ENCODE assay signal across 10 cellular contexts in the genomic region with DNA sequence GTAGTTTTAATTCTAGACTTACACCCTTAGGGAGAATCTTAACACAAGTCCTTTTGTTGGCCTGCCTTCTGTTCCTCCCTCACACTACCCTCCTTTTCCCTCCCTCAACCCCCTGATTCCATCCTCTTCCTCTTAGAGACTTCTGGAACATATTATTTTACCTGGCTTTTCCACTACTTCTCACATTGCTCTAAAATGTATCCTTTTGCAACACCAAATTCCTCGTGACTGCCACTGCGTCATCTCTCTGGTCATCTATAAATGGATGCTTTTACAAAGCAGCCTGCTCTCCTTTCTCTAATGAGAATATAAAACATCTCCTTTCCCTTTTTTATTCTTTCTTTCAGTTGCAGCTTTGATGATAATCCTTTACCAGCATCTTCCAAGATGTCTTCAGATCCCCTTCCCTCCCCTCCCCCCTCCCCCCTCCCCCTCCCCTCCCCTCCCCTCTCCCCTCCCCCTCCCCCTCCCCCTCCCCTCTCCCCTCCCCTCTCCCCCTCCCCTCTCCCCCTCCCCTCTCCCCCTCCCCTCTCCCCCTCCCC.
DNase-seq lines count a peak whose midpoint lies in the region; ATAC-seq and TF ChIP-seq lines count a peak whose summit lies in the region.
"Had no signal": no experiment of that assay in that cellular context is flagged by ENCODE, and none has a peak within 500 bp of the region (broad histone marks: within the 10 kb centered on the region; RNA-seq: fewer than 3 reads in every experiment).

No MANE protein-coding gene starts in this region.

- peak overlapping the region; percentile 26 for H3K4me3 Mint-ChIP-seq in T-helper 1 cell treated with Interleukin-12 subunit alpha and Interleukin-12 subunit beta and Interleukin-4 antibody, amounts not matched to agents 30 μg/mL and 1 μg/mL, for 36 hours
- H3K4me3 Mint-ChIP-seq: endodermal cell had no signal

- H3K79me2 ChIP-seq in PC-3 (ENCODE audit: low read length), result peaks cover 62% of the 10 kb centered on the region

- no peak overlapping the region for H2AFZ ChIP-seq in PC-3 (ENCODE audit: low read length)

- H3K27me3 ChIP-seq in PC-3 (ENCODE audit: low read length) (no peaks in the 10 kb centered on the region), dorsolateral prefrontal cortex (no peaks in the 10 kb centered on the region), spleen (replicated peaks in 1 of 7) (no peaks in the 10 kb centered on the region)

- H3F3A ChIP-seq in PC-3 (ENCODE audit: low read length, unreplicated experiment), result peaks cover 8% of the 10 kb centered on the region

- POLR2A ChIA-PET in PC-3 (lab: Charles Lee; ENCODE audit: unreplicated experiment), result no interaction called here

- no peaks in the 10 kb centered on the region for H3K9me3 ChIP-seq in PC-3 (ENCODE audit: low read length)
- no peaks in the 10 kb centered on the region for H3K9me3 ChIP-seq in spleen

- no peak for DNase-seq in T-helper 1 cell
- no peak for DNase-seq in PC-3
- DNase-seq in dorsolateral prefrontal cortex, result peak in 4 of 10 donors; percentile 51 to 70 (median 54)
- no peak for DNase-seq in spleen
- no peak for DNase-seq in dedifferentiated amniotic fluid mesenchymal stem cell (ENCODE audit: extremely low spot score)
- DNase-seq in stimulated activated CD4-positive, alpha-beta T cell treated with anti-CD3 and anti-CD28 coated beads, Interleukin-4, amount 100 ng/mL, for 4 hours, result no peak
- no peak for DNase-seq in left ventricle myocardium superior
- DNase-seq: endodermal cell had no signal

- TF ChIP-seq POLR2A in spleen (IDR thresholded peaks at IDR 0.05), result no peak

- no peaks in the 10 kb centered on the region for H4K20me1 ChIP-seq in PC-3 (ENCODE audit: low read length)

- 64 to 82% (median 70%) methylated on average over 2 of the region's 2 CpGs for WGBS in spleen, 5 donors

- peak overlapping the region; percentile 61 for H3K27ac ChIP-seq in PC-3 (ENCODE audit: low read length)
- H3K27ac ChIP-seq in dorsolateral prefrontal cortex, result peak overlapping the region; percentile 45 to 97 (median 85)
- H3K27ac ChIP-seq in spleen, result peak overlapping the region in 7 of 8 donors; percentile 37 to 60 (median 53)

- peaks cover 26% of the 10 kb centered on the region for H3K4me1 Mint-ChIP-seq in T-helper 1 cell treated with Interleukin-12 subunit alpha and Interleukin-12 subunit beta and Interleukin-4 antibody, amounts not matched to agents 30 μg/mL and 1 μg/mL, for 36 hours (ENCODE audit: low read depth)

- CTCF ChIA-PET in PC-3 (lab: Charles Lee), result interaction anchor here (0.6 kb wide), 1 partner anchor 93 kb away, joined by 3 read pairs; no protein-coding TSS in a partner anchor

- H3K36me3 ChIP-seq in PC-3 (ENCODE audit: low read depth, low read length) (no peaks in the 10 kb centered on the region; the same call in 1 of the 2 replicates), spleen (no peaks in the 10 kb centered on the region)

- no peak overlapping the region for H3K4me3 ChIP-seq in PC-3 (ENCODE audit: low read length)
- peak overlapping the region in 15 of 59 donors; percentile 0 to 42 (median 13) for H3K4me3 ChIP-seq in dorsolateral prefrontal cortex
- no peak overlapping the region for H3K4me3 ChIP-seq in spleen
- H3K4me3 ChIP-seq: lung had no signal

- peaks cover 2% of the 10 kb centered on the region for H3K36me3 Mint-ChIP-seq in T-helper 1 cell treated with Interleukin-12 subunit alpha and Interleukin-12 subunit beta and Interleukin-4 antibody, amounts not matched to agents 30 μg/mL and 1 μg/mL, for 36 hours (ENCODE audit: low read depth)

- no peaks in the 10 kb centered on the region for H3K9me2 ChIP-seq in PC-3 (replicated peaks; ENCODE audit: low read length)

- ATAC-seq in PC-3, result no peak
- ATAC-seq in left ventricle myocardium superior, result no peak

- H3K4me2 ChIP-seq in PC-3 (ENCODE audit: low read length), result peak overlapping the region; percentile 66

- peak overlapping the region; percentile 5 for H3K27ac Mint-ChIP-seq in T-helper 1 cell treated with Interleukin-12 subunit alpha and Interleukin-12 subunit beta and Interleukin-4 antibody, amounts not matched to agents 30 μg/mL and 1 μg/mL, for 36 hours
- H3K27ac Mint-ChIP-seq: endodermal cell had no signal

- no TSS peak for BruUV-seq in PC-3 (replicated peaks; lab: Mats Ljungman, UMichigan)

- H3K27me3 Mint-ChIP-seq in T-helper 1 cell treated with Interleukin-12 subunit alpha and Interleukin-12 subunit beta and Interleukin-4 antibody, amounts not matched to agents 30 μg/mL and 1 μg/mL, for 36 hours (ENCODE audit: low read depth), result no peaks in the 10 kb centered on the region

- 0 out of 2 replicates have a peak overlapping the region, but pooled peaks have one; percentile 25 for H3K9ac ChIP-seq in PC-3 (ENCODE audit: low read length)

- TF ChIP-seq CTCF in PC-3 (conservative IDR thresholded peaks at IDR 0.05; ENCODE audit: low read depth, low read length), result no peak
- TF ChIP-seq CTCF in dorsolateral prefrontal cortex (IDR thresholded peaks at IDR 0.05 in 54 of 56, conservative IDR thresholded peaks at IDR 0.05 in 2 of 56; ENCODE audit: low read depth in 1 of 56, partially characterized antibody in 56 of 56), result no peak
- no peak for TF ChIP-seq CTCF in spleen (IDR thresholded peaks at IDR 0.05 in 8 of 11, conservative IDR thresholded peaks at IDR 0.05 in 3 of 11)

- H3K4me1 ChIP-seq in PC-3 (ENCODE audit: insufficient read depth, low read length) (peaks cover 15% of the 10 kb centered on the region), spleen (peaks cover 15 to 70% (median 35%) of the 10 kb centered on the region in 6 donors)

- intact Hi-C loops in PC-3 (cut with micrococcal nuclease), result loop anchor here (5.0 kb wide), 1 partner anchor 39 kb away; no protein-coding TSS in a partner anchor
- intact Hi-C loops in dorsolateral prefrontal cortex (cut with DNase I), result no loop called here
- intact Hi-C loops in spleen (cut with DNase I; ENCODE audit: low total_unique reads), result no loop called here
- intact Hi-C loops in left ventricle myocardium superior (cut with micrococcal nuclease), result no loop called here

- no peaks in the 10 kb centered on the region for H3K9me3 Mint-ChIP-seq in T-helper 1 cell treated with Interleukin-12 subunit alpha and Interleukin-12 subunit beta and Interleukin-4 antibody, amounts not matched to agents 30 μg/mL and 1 μg/mL, for 36 hours
- H3K9me3 Mint-ChIP-seq: endodermal cell had no signal
